Comparison of ENCODE assay signal across 8 cellular contexts in the genomic region with DNA sequence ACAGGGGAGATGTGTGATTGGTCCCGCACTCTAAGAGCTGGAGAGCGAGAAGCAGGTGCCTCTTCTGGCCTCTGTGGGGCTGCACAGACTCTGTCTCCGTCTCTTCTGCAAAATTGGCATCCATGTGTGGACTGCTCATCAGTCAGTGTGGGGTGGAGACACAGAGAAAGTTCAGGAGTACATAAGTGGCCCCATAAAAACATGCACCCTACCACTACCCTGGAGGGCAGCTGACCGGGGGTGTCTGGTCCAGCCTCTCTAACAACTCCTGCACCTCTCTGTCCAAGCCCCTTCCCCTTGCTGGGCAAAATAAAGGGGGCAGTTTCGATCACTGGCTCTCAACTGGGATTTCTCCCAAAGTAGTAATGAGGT.
DNase-seq lines count a peak whose midpoint lies in the region; ATAC-seq and TF ChIP-seq lines count a peak whose summit lies in the region.

No MANE protein-coding gene starts in this region.

- ATAC-seq in activated T-cell treated with anti-CD3 and anti-CD28 coated beads, Interleukin-2, amount 50 U/mL, for 4 hours = peak; percentile 9 to 16
- ATAC-seq in foreskin keratinocyte = no peak
- no peak for ATAC-seq in thoracic aorta (ENCODE audit: insufficient number of reproducible peaks, low FRiP score, low read depth)
- no peak for ATAC-seq in GM19351 (IDR thresholded peaks at IDR 0.05; ENCODE audit: unreplicated experiment)
- no peak for ATAC-seq in HG02588 (IDR thresholded peaks at IDR 0.05; ENCODE audit: unreplicated experiment)

- H3K4me1 ChIP-seq in foreskin keratinocyte (peaks cover 28% of the 10 kb centered on the region), thoracic aorta (ENCODE audit: control insufficient read depth in 1 of 2, low read depth in 2 of 2) (peaks cover 10 to 12% of the 10 kb centered on the region in 2 donors)

- H3K36me3 Mint-ChIP-seq in activated T-cell treated with anti-CD3 and anti-CD28 coated beads, Interleukin-2, amount 50 U/mL, for 4 hours (ENCODE audit: insufficient read depth) = no peaks in the 10 kb centered on the region

- peaks cover 21% of the 10 kb centered on the region for H3K4me1 Mint-ChIP-seq in activated T-cell treated with anti-CD3 and anti-CD28 coated beads, Interleukin-2, amount 50 U/mL, for 4 hours (ENCODE audit: low read depth)

- TF ChIP-seq CTCF in RWPE1 (conservative IDR thresholded peaks at IDR 0.05; ENCODE audit: low read depth) (no peak), foreskin keratinocyte (conservative IDR thresholded peaks at IDR 0.05) (no peak), thoracic aorta (IDR thresholded peaks at IDR 0.05) (no peak)

- DNase-seq in activated T-cell treated with anti-CD3 and anti-CD28 coated beads, Interleukin-2, amount 50 U/mL, for 4 hours = no peak
- no peak for DNase-seq in activated T-cell treated with anti-CD3 and anti-CD28 coated beads, Interleukin-2, amount 50 U/mL, for 1 hour
- DNase-seq in RWPE1 (ENCODE audit: low spot score) (no peak), foreskin keratinocyte (no peak), thoracic aorta (ENCODE audit: low spot score) (no peak), NCI-H1436 treated with DMSO at 0.1 percent for 48 hours (lab: John Stamatoyannopoulos, UW) (no peak)

- no peaks in the 10 kb centered on the region for H3K36me3 ChIP-seq in thoracic aorta

- H3K27me3 Mint-ChIP-seq in activated T-cell treated with anti-CD3 and anti-CD28 coated beads, Interleukin-2, amount 50 U/mL, for 4 hours (ENCODE audit: low read depth) = no peaks in the 10 kb centered on the region

- POLR2A ChIA-PET in RWPE1 (lab: Yijun Ruan, JAX; ENCODE audit: low non-redundant PET) = no interaction called here

- CTCF ChIA-PET in RWPE1 (lab: Yijun Ruan, JAX) = no interaction called here

- H3K27me3 ChIP-seq in foreskin keratinocyte (no peaks in the 10 kb centered on the region), thoracic aorta (replicated peaks; ENCODE audit: insufficient read depth) (no peaks in the 10 kb centered on the region)

- peak overlapping the region; percentile 98 for H3K27ac ChIP-seq in RWPE1
- H3K27ac ChIP-seq in foreskin keratinocyte = peak overlapping the region; percentile 87
- no peak overlapping the region for H3K27ac ChIP-seq in thoracic aorta

- H3K4me3 Mint-ChIP-seq in activated T-cell treated with anti-CD3 and anti-CD28 coated beads, Interleukin-2, amount 50 U/mL, for 4 hours = peak overlapping the region; percentile 29

- peak overlapping the region; percentile 60 for H3K4me3 ChIP-seq in thoracic aorta

- no peaks in the 10 kb centered on the region for H3K9me3 ChIP-seq in thoracic aorta

- no peaks in the 10 kb centered on the region for H3K9me3 Mint-ChIP-seq in activated T-cell treated with anti-CD3 and anti-CD28 coated beads, Interleukin-2, amount 50 U/mL, for 4 hours

Comparison
In these comparisons a context has a peak if more than half of its experiments do, and no peak if none do; other contexts are left out.
1. ATAC-seq: peak in activated T-cell treated with anti-CD3 and anti-CD28 coated beads, Interleukin-2, amount 50 U/mL, for 4 hours (2 of 2); none in foreskin keratinocyte (single experiment), thoracic aorta (single experiment), GM19351 (single experiment) and HG02588 (single experiment).
2. H3K27ac ChIP-seq: peak in RWPE1 (single experiment) and foreskin keratinocyte (single experiment); none in thoracic aorta (0 of 2).